In the genomic region with DNA sequence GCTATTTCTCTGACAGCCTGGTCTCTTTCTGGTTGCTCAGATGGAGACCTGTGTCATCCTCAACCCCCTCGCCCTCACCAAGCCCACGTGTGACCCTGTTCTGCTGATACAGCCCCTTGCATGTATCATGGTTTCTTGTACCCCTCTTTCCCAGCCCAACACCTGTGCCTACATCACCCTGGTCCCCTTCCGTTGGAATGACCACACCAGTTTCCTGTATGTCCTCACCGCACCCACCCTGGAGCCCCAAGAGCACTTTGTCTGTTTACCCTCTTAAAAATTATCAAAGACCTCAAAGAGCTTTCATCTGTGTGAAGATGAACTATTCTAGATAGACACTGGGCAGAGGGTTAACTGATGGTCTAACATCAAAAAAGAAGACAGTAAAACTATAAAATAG, we compare ENCODE assay signal across 13 cellular contexts.
"Had no signal": no experiment of that assay in that cellular context is flagged by ENCODE, and none has a peak within 500 bp of the region (broad histone marks: within the 10 kb centered on the region; RNA-seq: fewer than 3 reads in every experiment).

No MANE protein-coding gene starts in this region.

- H3K4me3 ChIP-seq: breast epithelium, tibial nerve had no signal

- DNase-seq: activated CD4-positive, alpha-beta T cell treated with anti-CD3 and anti-CD28 coated beads, Interleukin-2, amount 50 U/mL, for 1 hour; activated effector memory CD4-positive, alpha-beta T cell treated with Interleukin-2 at 50 U/mL for 16 hours; aorta; cerebellar nuclear complex; effector memory CD4-positive, alpha-beta T cell; foreskin melanocyte; SIG-M5; WERI-Rb-1 had no signal

- H3K27me3 Mint-ChIP-seq: dendritic cell treated with granulocyte-macrophage colony-stimulating factor and Interleukin-4, amounts not matched to agents 40 ng/mL and 50 ng/mL, for 4 days had no signal

- H3K4me3 Mint-ChIP-seq: dendritic cell treated with granulocyte-macrophage colony-stimulating factor and Interleukin-4, amounts not matched to agents 40 ng/mL and 50 ng/mL, for 4 days; T-helper 1 cell treated with Interleukin-12 subunit alpha and Interleukin-12 subunit beta and Interleukin-4 antibody, amounts not matched to agents 30 μg/mL and 1 μg/mL, for 36 hours had no signal

- H3K27ac Mint-ChIP-seq: dendritic cell treated with granulocyte-macrophage colony-stimulating factor and Interleukin-4, amounts not matched to agents 40 ng/mL and 50 ng/mL, for 4 days; T-helper 1 cell treated with Interleukin-12 subunit alpha and Interleukin-12 subunit beta and Interleukin-4 antibody, amounts not matched to agents 30 μg/mL and 1 μg/mL, for 36 hours had no signal

- ATAC-seq: sciatic nerve had no signal

- H3K9me3 Mint-ChIP-seq: dendritic cell treated with granulocyte-macrophage colony-stimulating factor and Interleukin-4, amounts not matched to agents 40 ng/mL and 50 ng/mL, for 4 days; T-helper 1 cell treated with Interleukin-12 subunit alpha and Interleukin-12 subunit beta and Interleukin-4 antibody, amounts not matched to agents 30 μg/mL and 1 μg/mL, for 36 hours had no signal
